24 cellular contexts compared by ENCODE assay signal in genomic region chr11:83132191-83132590, GRCh38.
"Had no signal": no experiment of that assay in that cellular context is flagged by ENCODE, and none has a peak within 500 bp of the region (broad histone marks: within the 10 kb centered on the region; RNA-seq: fewer than 3 reads in every experiment).

No MANE protein-coding gene starts in this region.

- FAIRE-seq: pancreas had no signal

- H3K36me3 ChIP-seq: colonic mucosa, esophagus squamous epithelium, neural progenitor cell, pancreas, right lobe of liver, tibial nerve had no signal

- H3K27me3 Mint-ChIP-seq: stimulated activated memory B cell treated with anti-CD40 and anti-IgM and Interleukin-4, amounts not matched to agents 10 μg/mL and 1 μg/mL and 100 μg/mL, for 72 hours; stimulated activated naive CD8-positive, alpha-beta T cell treated with anti-CD3 and anti-CD28 coated beads, Interleukin-15, Interleukin-2, amounts not matched to agents 100 ng/mL and 50 ng/mL, for 24 hours had no signal

- H3K4me2 ChIP-seq: hepatocyte, neural progenitor cell had no signal

- H3K4me3 ChIP-seq: colonic mucosa, esophagus squamous epithelium, hepatocyte, lung, neural progenitor cell, pancreas, psoas muscle, right lobe of liver, tibial nerve had no signal

- H2AFZ ChIP-seq: hepatocyte, neural progenitor cell had no signal

- H3K27ac ChIP-seq: colonic mucosa, esophagus squamous epithelium, foreskin keratinocyte, hepatocyte, neural progenitor cell, pancreas, psoas muscle, right lobe of liver, tibial nerve had no signal

- H3K27me3 ChIP-seq: colonic mucosa, esophagus squamous epithelium, foreskin keratinocyte, hepatocyte, neural progenitor cell, pancreas, right lobe of liver, tibial nerve had no signal

- H3K4me1 ChIP-seq: colonic mucosa, esophagus squamous epithelium, foreskin keratinocyte, neural progenitor cell, pancreas, psoas muscle, right lobe of liver, tibial nerve had no signal

- H3K36me3 Mint-ChIP-seq: natural killer cell treated with Interleukin-12 subunit alpha and Interleukin-12 subunit beta and Interleukin-15 and Interleukin-18, amount 100 ng/mL, for 72 hours; neural progenitor cell; stimulated activated memory B cell treated with anti-CD40 and anti-IgM and Interleukin-4, amounts not matched to agents 10 μg/mL and 1 μg/mL and 100 μg/mL, for 72 hours had no signal

- H3K4me1 Mint-ChIP-seq: neural progenitor cell; stimulated activated memory B cell treated with anti-CD40 and anti-IgM and Interleukin-4, amounts not matched to agents 10 μg/mL and 1 μg/mL and 100 μg/mL, for 72 hours had no signal

- ATAC-seq: foreskin keratinocyte; left colon; left ventricle myocardium superior; natural killer cell treated with Interleukin-12 subunit alpha and Interleukin-12 subunit beta and Interleukin-15 and Interleukin-18, amount 100 ng/mL, for 72 hours; pancreas; psoas muscle; right lobe of liver; stimulated activated memory B cell treated with anti-CD40 and anti-IgM and Interleukin-4, amounts not matched to agents 10 μg/mL and 1 μg/mL and 100 μg/mL, for 72 hours had no signal

- H3K27ac Mint-ChIP-seq: natural killer cell treated with Interleukin-12 subunit alpha and Interleukin-12 subunit beta and Interleukin-15 and Interleukin-18, amount 100 ng/mL, for 72 hours; neural progenitor cell; stimulated activated memory B cell treated with anti-CD40 and anti-IgM and Interleukin-4, amounts not matched to agents 10 μg/mL and 1 μg/mL and 100 μg/mL, for 72 hours; stimulated activated naive CD8-positive, alpha-beta T cell treated with anti-CD3 and anti-CD28 coated beads, Interleukin-15, Interleukin-2, amounts not matched to agents 100 ng/mL and 50 ng/mL, for 24 hours had no signal

- H3K4me3 Mint-ChIP-seq: natural killer cell treated with Interleukin-12 subunit alpha and Interleukin-12 subunit beta and Interleukin-15 and Interleukin-18, amount 100 ng/mL, for 72 hours; neural progenitor cell; stimulated activated memory B cell treated with anti-CD40 and anti-IgM and Interleukin-4, amounts not matched to agents 10 μg/mL and 1 μg/mL and 100 μg/mL, for 72 hours; stimulated activated naive CD8-positive, alpha-beta T cell treated with anti-CD3 and anti-CD28 coated beads, Interleukin-15, Interleukin-2, amounts not matched to agents 100 ng/mL and 50 ng/mL, for 24 hours had no signal

- H3K79me2 ChIP-seq: hepatocyte had no signal

- DNase-seq: colonic mucosa; dermis blood vessel endothelial cell; esophagus squamous epithelium; foreskin keratinocyte; head of caudate nucleus; left colon; left ventricle myocardium superior; mesenchymal stem cell; midbrain; nucleus accumbens; pancreas; psoas muscle; retina; right lobe of liver; stimulated activated CD4-positive, alpha-beta T cell treated with anti-CD3 and anti-CD28 coated beads, Interleukin-15, amount 100 ng/mL, for 24 hours; stimulated activated CD4-positive, alpha-beta T cell treated with anti-CD3 and anti-CD28 coated beads, Interleukin-1b, Interleukin-23, amount 100 ng/mL, for 48 hours; stimulated activated CD4-positive, alpha-beta T cell treated with anti-CD3 and anti-CD28 coated beads, Interleukin-4, amount 100 ng/mL, for 24 hours had no signal

- H3K9ac ChIP-seq: neural progenitor cell had no signal

- H3K9me3 ChIP-seq: colonic mucosa, esophagus squamous epithelium, pancreas, psoas muscle, right lobe of liver, tibial nerve had no signal
